17 cellular contexts compared by ENCODE assay signal in the genomic region with DNA sequence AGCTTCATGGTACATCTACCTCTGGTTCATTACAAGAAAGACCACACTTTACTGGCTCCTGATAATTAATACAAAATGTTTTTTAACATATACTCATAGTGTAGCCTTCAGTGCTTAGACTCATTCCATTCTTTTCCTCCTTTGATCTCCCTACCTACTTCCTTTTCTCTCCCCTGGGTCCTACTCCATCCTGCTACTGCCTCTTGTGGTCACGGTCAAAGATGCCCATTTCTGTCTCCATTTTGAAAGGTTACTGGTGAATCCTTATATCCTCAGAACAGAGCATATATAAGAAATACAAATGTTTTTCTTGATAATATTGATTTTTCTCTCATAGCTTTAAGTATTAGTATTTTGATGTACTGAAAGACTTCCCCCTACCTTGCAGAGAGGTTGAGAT.
DNase-seq lines count a peak whose midpoint lies in the region; ATAC-seq and TF ChIP-seq lines count a peak whose summit lies in the region.
"Had no signal": no experiment of that assay in that cellular context is flagged by ENCODE, and none has a peak within 500 bp of the region (broad histone marks: within the 10 kb centered on the region; RNA-seq: fewer than 3 reads in every experiment).

No MANE protein-coding gene starts in this region.

- H3K27ac ChIP-seq in PC-3 (ENCODE audit: low read length), result no peak overlapping the region
- no peak overlapping the region for H3K27ac ChIP-seq in foreskin keratinocyte
- H3K27ac ChIP-seq in osteoblast (ENCODE audit: low read depth, low read length), result no peak overlapping the region
- H3K27ac ChIP-seq: BLaER1, SK-N-MC had no signal

- H3K27me3 ChIP-seq in GM06990 (replicated peaks; ENCODE audit: control insufficient read depth, insufficient read depth, low read length) (no peaks in the 10 kb centered on the region), PC-3 (ENCODE audit: low read length) (no peaks in the 10 kb centered on the region), foreskin keratinocyte (no peaks in the 10 kb centered on the region), osteoblast (ENCODE audit: insufficient read depth, low read length) (no peaks in the 10 kb centered on the region)
- H3K27me3 ChIP-seq: BLaER1 had no signal

- H4K20me1 ChIP-seq in PC-3 (ENCODE audit: low read length) (no peaks in the 10 kb centered on the region), osteoblast (ENCODE audit: insufficient read depth, low read length) (no peaks in the 10 kb centered on the region)
- H4K20me1 ChIP-seq: BLaER1 had no signal

- H3K4me2 ChIP-seq in PC-3 (ENCODE audit: low read length) (no peak overlapping the region), osteoblast (ENCODE audit: insufficient read depth, low read length) (no peak overlapping the region)
- H3K4me2 ChIP-seq: BLaER1 had no signal

- intact Hi-C loops in PC-3 (cut with micrococcal nuclease), result no loop called here

- no peaks in the 10 kb centered on the region for H3K9me3 ChIP-seq in PC-3 (ENCODE audit: low read length)
- H3K9me3 ChIP-seq in osteoblast (ENCODE audit: low read depth, low read length), result no peaks in the 10 kb centered on the region
- H3K9me3 ChIP-seq: BLaER1 had no signal

- no peak overlapping the region for H2AFZ ChIP-seq in PC-3 (ENCODE audit: low read length)
- no peak overlapping the region for H2AFZ ChIP-seq in osteoblast (ENCODE audit: low read length)

- no peak for ATAC-seq in PC-3
- ATAC-seq in foreskin keratinocyte, result no peak
- ATAC-seq in HG03442 (IDR thresholded peaks at IDR 0.05; ENCODE audit: unreplicated experiment), result no peak
- no peak for ATAC-seq in HG03469 (IDR thresholded peaks at IDR 0.05; ENCODE audit: unreplicated experiment)
- ATAC-seq: Right ventricle myocardium inferior, T-cell had no signal

- no peaks in the 10 kb centered on the region for H3K4me1 ChIP-seq in PC-3 (ENCODE audit: insufficient read depth, low read length)
- no peaks in the 10 kb centered on the region for H3K4me1 ChIP-seq in foreskin keratinocyte
- no peaks in the 10 kb centered on the region for H3K4me1 ChIP-seq in osteoblast (ENCODE audit: insufficient read depth, low read length)

- H3K36me3 ChIP-seq in GM06990 (ENCODE audit: control insufficient read depth, insufficient read depth, low read length) (no peaks in the 10 kb centered on the region), PC-3 (ENCODE audit: low read depth, low read length) (no peaks in the 10 kb centered on the region), osteoblast (ENCODE audit: insufficient read depth, low read length) (no peaks in the 10 kb centered on the region)
- H3K36me3 ChIP-seq: BLaER1 had no signal

- H3F3A ChIP-seq in PC-3 (ENCODE audit: low read length, unreplicated experiment), result no peaks in the 10 kb centered on the region

- H3K9me2 ChIP-seq in PC-3 (replicated peaks; ENCODE audit: low read length), result no peaks in the 10 kb centered on the region

- BruUV-seq in PC-3 (replicated peaks; lab: Mats Ljungman, UMichigan), result no TSS peak

- H3K9ac ChIP-seq in PC-3 (ENCODE audit: low read length), result no peak overlapping the region
- H3K9ac ChIP-seq: BLaER1 had no signal

- POLR2A ChIA-PET in PC-3 (lab: Charles Lee; ENCODE audit: unreplicated experiment), result no interaction called here

- no peak overlapping the region for H3K4me3 ChIP-seq in GM06990 (replicated peaks; ENCODE audit: low read depth, low read length)
- no peak overlapping the region for H3K4me3 ChIP-seq in PC-3 (ENCODE audit: low read length)
- no peak overlapping the region for H3K4me3 ChIP-seq in osteoblast (ENCODE audit: insufficient read depth, low read length)
- H3K4me3 ChIP-seq: BLaER1, SK-N-MC had no signal

- CTCF ChIA-PET in PC-3 (lab: Charles Lee), result no interaction called here

- TF ChIP-seq CTCF in GM06990 (IDR thresholded peaks at IDR 0.05; ENCODE audit: insufficient read depth, low read length, poor library complexity, severe bottlenecking), result peak; percentile 2
- TF ChIP-seq CTCF in PC-3 (conservative IDR thresholded peaks at IDR 0.05; ENCODE audit: low read depth, low read length), result peak; percentile 36; the same call in 1 of the 2 replicates
- TF ChIP-seq CTCF in foreskin keratinocyte (conservative IDR thresholded peaks at IDR 0.05), result peak; percentile 12
- peak; percentile 4 for TF ChIP-seq CTCF in osteoblast (IDR thresholded peaks at IDR 0.05; ENCODE audit: extremely low read depth, low read depth, low read length)

- DNase-seq in GM06990 (ENCODE audit: extremely low read depth, insufficient read length) (no peak), PC-3 (no peak), foreskin keratinocyte (no peak), osteoblast (ENCODE audit: insufficient read length, low spot score, missing footprints) (no peak), HuH-7.5 (ENCODE audit: low spot score) (no peak)
- DNase-seq: DMS 273 treated with DMSO at 0.1 percent for 48 hours, EL, MV-4-11, NCI-H1436 treated with DMSO at 0.1 percent for 48 hours, NCI-H2081, NCI-H524, T-cell had no signal

- H3K79me2 ChIP-seq in PC-3 (ENCODE audit: low read length) (no peaks in the 10 kb centered on the region), osteoblast (ENCODE audit: insufficient read depth, low read length) (no peaks in the 10 kb centered on the region)
